10 cellular contexts compared by ENCODE assay signal in the genomic region with DNA sequence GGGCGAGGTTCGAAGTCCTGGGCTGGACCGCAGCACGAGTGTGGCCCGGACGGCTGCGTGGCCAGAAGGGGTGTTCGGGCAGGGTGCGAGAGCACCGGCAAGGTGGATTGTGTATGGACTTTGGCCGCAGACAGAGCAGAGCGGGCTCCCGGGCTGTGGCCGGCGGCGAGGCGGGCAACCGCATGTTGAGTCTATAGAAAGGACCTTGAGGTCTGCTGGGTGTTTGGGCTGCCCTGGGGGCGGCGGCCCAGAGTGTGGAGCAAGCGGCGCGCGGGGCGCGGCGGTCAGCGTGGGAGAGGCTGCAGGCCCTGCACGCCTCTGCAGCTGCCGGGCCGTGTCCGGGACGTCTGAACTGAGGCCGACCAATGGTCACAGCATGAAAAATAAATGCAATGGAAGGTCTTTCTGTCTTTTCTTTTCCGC. TPM values are rescaled to one million over a fixed set of nuclear protein-coding genes. Genes with fewer than 3 reads are reported as not detected.
DNase-seq lines count a peak whose midpoint lies in the region; ATAC-seq and TF ChIP-seq lines count a peak whose summit lies in the region.
"Had no signal": no experiment of that assay in that cellular context is flagged by ENCODE, and none has a peak within 500 bp of the region (broad histone marks: within the 10 kb centered on the region; RNA-seq: fewer than 3 reads in every experiment).

No MANE protein-coding gene starts in this region.

- ATAC-seq in central memory CD8-positive, alpha-beta T cell (replicated peaks; ENCODE audit: extremely low read depth, poor library complexity, severe bottlenecking): no peak
- no peak for ATAC-seq in naive thymus-derived CD8-positive, alpha-beta T cell
- ATAC-seq in HG03521 (IDR thresholded peaks at IDR 0.05; ENCODE audit: unreplicated experiment): no peak
- ATAC-seq in HG03469 (IDR thresholded peaks at IDR 0.05; ENCODE audit: unreplicated experiment): no peak
- ATAC-seq in HG02642 (IDR thresholded peaks at IDR 0.05; ENCODE audit: poor library complexity, unreplicated experiment): no peak
- ATAC-seq: heart left ventricle had no signal

- BruUV-seq in A673 (replicated peaks; lab: Mats Ljungman, UMichigan): no TSS peak

- H3K27me3 Mint-ChIP-seq in central memory CD8-positive, alpha-beta T cell: peaks cover 100% of the 10 kb centered on the region
- peaks cover 65 to 100% (median 85%) of the 10 kb centered on the region in 5 donors for H3K27me3 Mint-ChIP-seq in naive thymus-derived CD8-positive, alpha-beta T cell

- H3K27ac Mint-ChIP-seq in central memory CD8-positive, alpha-beta T cell (ENCODE audit: low read depth): peak overlapping the region; percentile 75
- H3K27ac Mint-ChIP-seq in naive thymus-derived CD8-positive, alpha-beta T cell: peak overlapping the region in 2 of 10 donors; percentile 87 to 91

- POLR2A ChIA-PET in A673 (lab: Charles Lee; ENCODE audit: low non-redundant PET): interaction anchor here (0.8 kb wide), 1 partner anchor 20 kb away, joined by 3 read pairs; no protein-coding TSS in a partner anchor
- POLR2A ChIA-PET in naive thymus-derived CD8-positive, alpha-beta T cell (lab: Charles Lee): interaction anchor here (1.7 kb wide), 1 partner anchor 12 kb away, joined by 5 read pairs; no protein-coding TSS in a partner anchor

- no peaks in the 10 kb centered on the region for H3K9me3 ChIP-seq in A673 (ENCODE audit: low read depth, low read length, poor library complexity, severe bottlenecking)
- H3K9me3 ChIP-seq in HUES6 (ENCODE audit: control insufficient read depth, insufficient read depth, low read depth, low read length): no peaks in the 10 kb centered on the region
- H3K9me3 ChIP-seq: heart left ventricle had no signal

- peak overlapping the region; percentile 73 for H3K4me3 Mint-ChIP-seq in central memory CD8-positive, alpha-beta T cell
- H3K4me3 Mint-ChIP-seq in naive thymus-derived CD8-positive, alpha-beta T cell: peak overlapping the region; percentile 42 to 93 (median 63)

- no peak for TF ChIP-seq CTCF in A673 (conservative IDR thresholded peaks at IDR 0.05; ENCODE audit: low read depth, low read length)

- H3K27ac ChIP-seq in A673 (ENCODE audit: low read depth, low read length, poor library complexity, severe bottlenecking) (peak overlapping the region; percentile 98), HUES6 (ENCODE audit: low read depth, low read length) (no peak overlapping the region)
- H3K27ac ChIP-seq: heart left ventricle had no signal

- no peaks in the 10 kb centered on the region for H3K27me3 ChIP-seq in A673 (replicated peaks; ENCODE audit: insufficient read depth, low read depth, low read length, poor library complexity)
- peaks cover 100% of the 10 kb centered on the region for H3K27me3 ChIP-seq in HUES6 (ENCODE audit: control insufficient read depth, insufficient read depth, low read length)

- H3K36me3 Mint-ChIP-seq in central memory CD8-positive, alpha-beta T cell (ENCODE audit: insufficient read depth): peaks cover 23% of the 10 kb centered on the region
- H3K36me3 Mint-ChIP-seq in naive thymus-derived CD8-positive, alpha-beta T cell: peaks cover 0 to 13% (median 4%) of the 10 kb centered on the region in 3 donors

- H3K4me1 ChIP-seq in A673 (ENCODE audit: insufficient read depth, low read length, poor library complexity, severe bottlenecking) (peaks cover 88% of the 10 kb centered on the region), HUES6 (ENCODE audit: control insufficient read depth, insufficient read depth, low read length) (peaks cover 5% of the 10 kb centered on the region; the same call in 1 of the 2 replicates)

- H3K9ac ChIP-seq in HUES6 (ENCODE audit: low read length): peak overlapping the region; percentile 51

- no peaks in the 10 kb centered on the region for H3K9me3 Mint-ChIP-seq in central memory CD8-positive, alpha-beta T cell
- peaks cover 0 to 5% (median 0%) of the 10 kb centered on the region in 9 donors for H3K9me3 Mint-ChIP-seq in naive thymus-derived CD8-positive, alpha-beta T cell

- intact Hi-C loops in A673 (cut with micrococcal nuclease; ENCODE audit: unreplicated experiment): no loop called here

- H3K36me3 ChIP-seq in A673 (ENCODE audit: insufficient read depth, low read length, poor library complexity, severe bottlenecking) (no peaks in the 10 kb centered on the region), HUES6 (ENCODE audit: control insufficient read depth, insufficient read depth, low read length) (no peaks in the 10 kb centered on the region)
- H3K36me3 ChIP-seq: heart left ventricle had no signal

- peaks cover 48% of the 10 kb centered on the region for H3K4me1 Mint-ChIP-seq in central memory CD8-positive, alpha-beta T cell
- peaks cover 34 to 72% (median 47%) of the 10 kb centered on the region in 4 donors for H3K4me1 Mint-ChIP-seq in naive thymus-derived CD8-positive, alpha-beta T cell

- CTCF ChIA-PET in A673 (lab: Charles Lee): no interaction called here

- DNase-seq in A673 (ENCODE audit: low spot score): no peak
- no peak for DNase-seq in central memory CD8-positive, alpha-beta T cell (ENCODE audit: low spot score in 2 of 2)
- DNase-seq in naive thymus-derived CD8-positive, alpha-beta T cell: no peak
- DNase-seq in COLO668 (lab: John Stamatoyannopoulos, UW; ENCODE audit: unreplicated experiment): no peak
- DNase-seq: GOT3 had no signal

- peak overlapping the region; percentile 70 for H3K4me3 ChIP-seq in A673 (ENCODE audit: low read depth, low read length, poor library complexity, severe bottlenecking)
- peak overlapping the region; percentile 44; the same call in 1 of the 2 replicates for H3K4me3 ChIP-seq in HUES6 (ENCODE audit: low read depth, low read length)

RNA-seq across cellular contexts. Expression of gene HOXC9, which starts 5.7 kb away (rescaled TPM):
- 21.1 and 22.3 TPM in 2 replicates for total RNA-seq in A673 (2021)
- total RNA-seq in naive thymus-derived CD8-positive, alpha-beta T cell: not detected
- polyA plus RNA-seq in naive thymus-derived CD8-positive, alpha-beta T cell: not detected
- total RNA-seq: heart left ventricle had no signal
- polyA plus RNA-seq: heart left ventricle had no signal

RNA-seq across cellular contexts. Expression of gene HOXC10, which starts 9.3 kb away (rescaled TPM):
- 27.8 and 30.4 TPM in 2 replicates for total RNA-seq in A673 (2021)
- not detected for total RNA-seq in naive thymus-derived CD8-positive, alpha-beta T cell
- polyA plus RNA-seq in naive thymus-derived CD8-positive, alpha-beta T cell: not detected
- total RNA-seq: heart left ventricle had no signal
- polyA plus RNA-seq: heart left ventricle had no signal

RNA-seq across cellular contexts. Expression of gene HOXC8, which starts 14.5 kb away (rescaled TPM):
- 10.9 and 11.1 TPM in 2 replicates for total RNA-seq in A673 (2021)
- not detected for total RNA-seq in naive thymus-derived CD8-positive, alpha-beta T cell
- polyA plus RNA-seq in naive thymus-derived CD8-positive, alpha-beta T cell: not detected
- total RNA-seq: heart left ventricle had no signal
- polyA plus RNA-seq: heart left ventricle had no signal

RNA-seq across cellular contexts. Expression of gene HOTAIR, which starts 19.5 kb away (rescaled TPM):
- total RNA-seq in A673 (2021): 5.4 and 5.5 TPM in 2 replicates
- not detected for total RNA-seq in naive thymus-derived CD8-positive, alpha-beta T cell
- not detected for polyA plus RNA-seq in naive thymus-derived CD8-positive, alpha-beta T cell
- total RNA-seq: heart left ventricle had no signal
- polyA plus RNA-seq: heart left ventricle had no signal

RNA-seq across cellular contexts. Expression of gene HOXC11, which starts 21.4 kb away (rescaled TPM):
- total RNA-seq in A673 (2021): 5.7 and 7.0 TPM in 2 replicates
- not detected for total RNA-seq in naive thymus-derived CD8-positive, alpha-beta T cell
- polyA plus RNA-seq in naive thymus-derived CD8-positive, alpha-beta T cell: not detected
- total RNA-seq: heart left ventricle had no signal
- polyA plus RNA-seq: heart left ventricle had no signal

Comparison
In these comparisons a context has a peak if more than half of its experiments do, and no peak if none do; other contexts are left out.
1. RNA of gene HOXC9, which starts 5.7 kb away (total RNA-seq): 21.1 to 22.3 TPM in A673; not detected in naive thymus-derived CD8-positive, alpha-beta T cell; every median in the first group is over 10 times any median in the second.
2. RNA of gene HOXC10, which starts 9.3 kb away (total RNA-seq): 27.8 to 30.4 TPM in A673; not detected in naive thymus-derived CD8-positive, alpha-beta T cell; every median in the first group is over 10 times any median in the second.
3. RNA of gene HOXC8, which starts 14.5 kb away (total RNA-seq): 10.9 to 11.1 TPM in A673; not detected in naive thymus-derived CD8-positive, alpha-beta T cell; every median in the first group is over 10 times any median in the second.